ENCODE assay signal across 9 cellular contexts in genomic region chr17:57735707-57736106, GRCh38. TPM values are rescaled to one million over a fixed set of nuclear protein-coding genes. Genes with fewer than 3 reads are reported as not detected.
A peak's percentile ranks its signal among the peaks of the same experiment; 100 is the strongest.
DNase-seq lines count a peak whose midpoint lies in the region; ATAC-seq and TF ChIP-seq lines count a peak whose summit lies in the region.
"Had no signal": no experiment of that assay in that cellular context is flagged by ENCODE, and none has a peak within 500 bp of the region (broad histone marks: within the 10 kb centered on the region; RNA-seq: fewer than 3 reads in every experiment).

No MANE protein-coding gene starts in this region.

- intact Hi-C loops in head of caudate nucleus (cut with DNase I) = no loop called here

- H3K9me3 ChIP-seq in hepatocyte (ENCODE audit: low read depth) = no peaks in the 10 kb centered on the region

- H3K4me3 ChIP-seq in hepatocyte = no peak overlapping the region

- ATAC-seq in GM21529 (IDR thresholded peaks at IDR 0.05; ENCODE audit: unreplicated experiment) = peak; percentile 15

- H3K4me2 ChIP-seq in hepatocyte = no peak overlapping the region

- 58% methylated on average over 6 of the region's 6 CpGs for WGBS in hepatocyte (ENCODE audit: low lambda C conversion rate, missing lambda C conversion rate)

- peaks cover 7% of the 10 kb centered on the region for H3K27me3 ChIP-seq in hepatocyte

- DNase-seq in COLO668 (lab: John Stamatoyannopoulos, UW; ENCODE audit: unreplicated experiment) (peak; percentile 11), NCI-H524 treated with DMSO at 0.1 percent for 48 hours (lab: John Stamatoyannopoulos, UW) (peak; percentile 46), hepatocyte (ENCODE audit: low spot score) (no peak), superior temporal gyrus (ENCODE audit: extremely low spot score) (no peak), head of caudate nucleus (no peak), hypothalamus (lab: John Stamatoyannopoulos, UW) (no peak)
- DNase-seq in activated CD4-positive, alpha-beta T cell treated with anti-CD3 and anti-CD28 coated beads for 1 hour = no peak
- DNase-seq: MV-4-11 had no signal

- no peaks in the 10 kb centered on the region for H3K9me2 ChIP-seq in hepatocyte (replicated peaks; ENCODE audit: insufficient read depth)

- peak; percentile 13 for TF ChIP-seq CTCF in hepatocyte (IDR thresholded peaks at IDR 0.05; ENCODE audit: poor library complexity)

- H3K27ac ChIP-seq in hepatocyte = no peak overlapping the region

- no peaks in the 10 kb centered on the region for H3K79me2 ChIP-seq in hepatocyte

- no peaks in the 10 kb centered on the region for H4K20me1 ChIP-seq in hepatocyte (ENCODE audit: insufficient read depth, poor library complexity, severe bottlenecking)

- H3K36me3 ChIP-seq in hepatocyte (replicated peaks; ENCODE audit: insufficient read depth, low read depth) = no peaks in the 10 kb centered on the region

- H3K4me1 ChIP-seq in hepatocyte (ENCODE audit: insufficient read depth) = no peaks in the 10 kb centered on the region

- H2AFZ ChIP-seq in hepatocyte = no peak overlapping the region

RNA-seq across cellular contexts. Expression of gene CCDC182, which starts 9.4 kb away (rescaled TPM):
- total RNA-seq in hepatocyte = not detected in 2 replicates
- not detected in 2 replicates for polyA plus RNA-seq in hepatocyte

Comparison
In these comparisons a context has a peak if more than half of its experiments do, and no peak if none do; other contexts are left out.
1. DNase-seq: peak in COLO668 (single experiment) and NCI-H524 treated with DMSO at 0.1 percent for 48 hours (single experiment); none in hepatocyte (single experiment), superior temporal gyrus (single experiment), head of caudate nucleus (0 of 42), activated CD4-positive, alpha-beta T cell treated with anti-CD3 and anti-CD28 coated beads for 1 hour (single experiment) and hypothalamus (0 of 51).